In the genomic region with DNA sequence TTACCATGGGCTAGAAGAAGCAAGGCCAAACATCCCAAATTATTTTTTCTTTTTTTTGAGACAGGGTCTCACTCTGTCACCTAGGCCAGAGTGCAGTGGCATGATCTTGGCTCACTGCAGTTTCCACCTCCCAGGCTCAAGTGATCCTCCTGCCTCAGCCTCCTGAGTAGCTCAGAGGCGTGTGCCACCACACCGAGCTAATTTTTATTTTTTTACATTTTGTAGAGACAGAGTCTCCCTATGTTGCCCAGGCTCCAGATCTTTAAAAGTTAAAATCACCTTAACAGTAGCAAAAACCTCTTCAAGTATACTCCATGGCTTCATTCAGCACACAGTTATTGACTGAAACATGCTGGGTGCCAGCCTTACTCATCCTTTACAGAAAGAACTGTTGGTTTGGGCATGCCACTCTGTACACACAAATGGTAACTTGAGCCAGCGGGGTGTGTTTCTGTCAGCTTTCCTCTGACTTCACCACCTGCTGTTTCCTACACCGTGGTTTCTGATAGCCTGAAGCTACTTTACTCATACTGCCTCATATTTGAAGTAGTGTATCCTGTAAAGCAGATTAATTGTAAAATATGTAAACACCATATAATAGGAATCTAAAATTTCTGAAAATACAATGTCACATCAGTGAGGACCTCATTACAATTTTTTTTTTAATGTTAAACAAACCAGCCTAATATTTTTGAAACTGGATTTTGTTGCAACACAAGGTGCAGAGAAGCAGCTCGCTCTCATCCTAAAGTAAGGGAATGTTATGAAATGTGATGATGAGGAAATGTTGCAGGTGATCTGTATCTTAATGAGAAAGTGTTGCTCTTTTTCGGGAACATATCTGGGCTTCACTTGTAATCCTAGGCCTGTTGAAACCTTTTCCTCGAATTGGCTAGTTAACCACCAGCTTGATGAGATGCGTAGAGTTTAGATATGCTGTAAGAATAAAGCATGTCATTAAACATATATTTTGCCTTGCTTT, we compare ENCODE assay signal across 8 cellular contexts.
DNase-seq lines count a peak whose midpoint lies in the region; ATAC-seq and TF ChIP-seq lines count a peak whose summit lies in the region.

No MANE protein-coding gene starts in this region.

- H3K4me3 ChIP-seq in HFF-Myc (replicated peaks; ENCODE audit: low read depth, low read length) (no peak overlapping the region), endodermal cell (ENCODE audit: low read length) (peak overlapping the region; percentile 32), skeletal muscle tissue (ENCODE audit: low read length in 3 of 3) (no peak overlapping the region)

- H3K9me3 ChIP-seq in endodermal cell (ENCODE audit: control insufficient read depth, low read length): no peaks in the 10 kb centered on the region
- H3K9me3 ChIP-seq in skeletal muscle tissue (ENCODE audit: control insufficient read depth in 3 of 3, low read length in 3 of 3): no peaks in the 10 kb centered on the region

- DNase-seq in HFF-Myc (ENCODE audit: extremely low read depth, low read depth) (peak; percentile 42), NCI-H345 treated with DMSO at 0.1 percent for 48 hours (lab: John Stamatoyannopoulos, UW; ENCODE audit: unreplicated experiment) (peak; percentile 99), endodermal cell (peak; percentile 59)
- no peak for DNase-seq in stimulated activated CD4-positive, alpha-beta T cell treated with anti-CD3 and anti-CD28 coated beads, Interleukin-4, amount 100 ng/mL, for 1 hour

- peaks cover 9% of the 10 kb centered on the region for H3K4me1 ChIP-seq in endodermal cell (ENCODE audit: control insufficient read depth, insufficient read depth, low read length)
- peaks cover 20 to 24% (median 22%) of the 10 kb centered on the region in 3 donors for H3K4me1 ChIP-seq in skeletal muscle tissue (ENCODE audit: control insufficient read depth in 3 of 3, insufficient read depth in 3 of 3, low read length in 3 of 3)

- no peak overlapping the region for H3K4me3 Mint-ChIP-seq in endodermal cell

- peak overlapping the region; percentile 29 for H3K27ac Mint-ChIP-seq in endodermal cell

- TF ChIP-seq CTCF in HFF-Myc (IDR thresholded peaks at IDR 0.05; ENCODE audit: low read depth, low read length, missing control alignments) (no peak), endodermal cell (conservative IDR thresholded peaks at IDR 0.05) (no peak)

- H3K9me3 Mint-ChIP-seq in endodermal cell: no peaks in the 10 kb centered on the region

- peaks cover 71% of the 10 kb centered on the region for H3K36me3 Mint-ChIP-seq in endodermal cell (ENCODE audit: low read depth)

- peaks cover 71% of the 10 kb centered on the region for H3K36me3 ChIP-seq in endodermal cell (ENCODE audit: control insufficient read depth, insufficient read depth, low read length)
- peaks cover 0 to 7% (median 0%) of the 10 kb centered on the region in 3 donors for H3K36me3 ChIP-seq in skeletal muscle tissue (ENCODE audit: control insufficient read depth in 3 of 3, insufficient read depth in 3 of 3, low read length in 3 of 3)

- WGBS in endodermal cell (ENCODE audit: insufficient coverage in 1 of 2, insufficient read length in 1 of 2), 2 experiments: 79 to 92% methylated on average over 6 to 8 of the region's 8 CpGs

- H3K27me3 ChIP-seq in endodermal cell (ENCODE audit: control insufficient read depth, insufficient read depth, low read length, poor library complexity, severe bottlenecking): no peaks in the 10 kb centered on the region
- H3K27me3 ChIP-seq in skeletal muscle tissue (ENCODE audit: control insufficient read depth in 3 of 3, insufficient read depth in 3 of 3, low read length in 3 of 3): no peaks in the 10 kb centered on the region

- H3K4me1 Mint-ChIP-seq in endodermal cell: peaks cover 15% of the 10 kb centered on the region

- ATAC-seq in HG03571 (IDR thresholded peaks at IDR 0.05; ENCODE audit: unreplicated experiment) (no peak), HG03521 (IDR thresholded peaks at IDR 0.05; ENCODE audit: unreplicated experiment) (no peak), GM18861 (IDR thresholded peaks at IDR 0.05; ENCODE audit: unreplicated experiment) (no peak)

- no peaks in the 10 kb centered on the region for H3K27me3 Mint-ChIP-seq in endodermal cell (ENCODE audit: insufficient read depth)

- H3K27ac ChIP-seq in endodermal cell (ENCODE audit: low read depth, low read length) (no peak overlapping the region), skeletal muscle tissue (ENCODE audit: low read depth, low read length) (peak overlapping the region; percentile 38)

- H3K9ac ChIP-seq in endodermal cell (ENCODE audit: extremely low read depth, low read length, poor library complexity, severe bottlenecking): no peak overlapping the region
- H3K9ac ChIP-seq in skeletal muscle tissue (ENCODE audit: low read depth in 1 of 3, low read length in 3 of 3): no peak overlapping the region
